Comparison of ENCODE assay signal across 22 cellular contexts in the genomic region with DNA sequence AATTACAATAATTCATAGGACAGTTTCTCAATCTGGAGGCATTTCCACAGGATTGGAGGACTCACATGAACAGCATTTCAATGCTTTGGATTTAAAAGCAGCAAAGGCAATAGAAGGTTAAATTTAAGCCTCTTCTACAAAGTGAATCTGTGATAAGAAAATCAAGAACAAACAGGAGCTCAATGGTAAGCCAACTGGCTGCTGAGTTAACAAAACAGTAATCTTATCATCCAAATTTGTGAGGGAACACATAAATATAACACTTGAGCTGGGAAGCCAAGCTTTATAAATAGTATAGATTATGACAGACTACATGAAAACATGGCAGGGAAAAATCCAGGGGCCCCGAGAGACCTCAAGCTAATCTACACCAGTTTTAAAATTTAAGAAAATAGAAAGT.
A peak's percentile ranks its signal among the peaks of the same experiment; 100 is the strongest.
DNase-seq lines count a peak whose midpoint lies in the region; ATAC-seq and TF ChIP-seq lines count a peak whose summit lies in the region.
"Had no signal": no experiment of that assay in that cellular context is flagged by ENCODE, and none has a peak within 500 bp of the region (broad histone marks: within the 10 kb centered on the region; RNA-seq: fewer than 3 reads in every experiment).

No MANE protein-coding gene starts in this region.

- peaks cover 44% of the 10 kb centered on the region for H3K4me1 Mint-ChIP-seq in activated CD4-positive, alpha-beta T cell treated with anti-CD3 and anti-CD28 coated beads for 36 hours

- H3K36me3 Mint-ChIP-seq in activated CD4-positive, alpha-beta T cell treated with anti-CD3 and anti-CD28 coated beads for 36 hours (ENCODE audit: low read depth), result peaks cover 55% of the 10 kb centered on the region

- no peak for TF ChIP-seq CTCF in heart left ventricle (IDR thresholded peaks at IDR 0.05)
- no peak for TF ChIP-seq CTCF in coronary artery (IDR thresholded peaks at IDR 0.05)
- TF ChIP-seq CTCF in thoracic aorta (IDR thresholded peaks at IDR 0.05), result no peak

- 42% methylated on average over 1 of the region's 1 CpG for WGBS in right cardiac atrium
- WGBS in heart left ventricle, 4 donors, result 32 to 52% (median 42%) methylated on average over 1 of the region's 1 CpG

- POLR2A ChIA-PET in activated CD4-positive, alpha-beta T cell treated with anti-CD3 and anti-CD28 coated beads for 36 hours (lab: Charles Lee), result no interaction called here

- H3K9me3 ChIP-seq in right cardiac atrium (ENCODE audit: control insufficient read depth, low read length), result no peaks in the 10 kb centered on the region
- peaks cover 0 to 11% (median 0%) of the 10 kb centered on the region in 12 donors for H3K9me3 ChIP-seq in heart left ventricle
- H3K9me3 ChIP-seq in thoracic aorta, result no peaks in the 10 kb centered on the region
- H3K9me3 ChIP-seq: SJSA1, spleen, suprapubic skin, vagina had no signal

- no peak overlapping the region for H3K4me3 ChIP-seq in right cardiac atrium (ENCODE audit: low read length)
- H3K4me3 ChIP-seq in heart left ventricle, result no peak overlapping the region
- H3K4me3 ChIP-seq in coronary artery, result no peak overlapping the region
- H3K4me3 ChIP-seq in thoracic aorta, result no peak overlapping the region
- H3K4me3 ChIP-seq: SJSA1, spleen, suprapubic skin, vagina had no signal

- H3K27me3 Mint-ChIP-seq in activated CD4-positive, alpha-beta T cell treated with anti-CD3 and anti-CD28 coated beads for 36 hours, result no peaks in the 10 kb centered on the region

- DNase-seq in activated CD4-positive, alpha-beta T cell treated with anti-CD3 and anti-CD28 coated beads for 36 hours, result no peak
- DNase-seq in activated CD4-positive, alpha-beta T cell treated with anti-CD3 and anti-CD28 coated beads for 48 hours, result no peak
- DNase-seq in right cardiac atrium (peak in 1 of 3 donors; percentile 42), heart left ventricle (no peak), coronary artery (ENCODE audit: low spot score) (no peak), thoracic aorta (ENCODE audit: low spot score) (no peak), sciatic nerve (ENCODE audit: low spot score) (no peak), inferior parietal cortex (ENCODE audit: extremely low spot score) (no peak)
- DNase-seq: DMS153, KBM-7, MM.1S, NCI-H1436, NCI-H774, spleen, T-helper 1 cell had no signal

- CTCF ChIA-PET in activated CD4-positive, alpha-beta T cell treated with anti-CD3 and anti-CD28 coated beads for 36 hours (lab: Charles Lee), result interaction anchor here (0.6 to 1.4 kb wide), 5 partner anchors 22 to 343 kb away, joined by 3 to 5 read pairs (median 3); no protein-coding TSS in a partner anchor

- H3K27ac ChIP-seq in right cardiac atrium (ENCODE audit: low read length), result no peak overlapping the region
- no peak overlapping the region for H3K27ac ChIP-seq in heart left ventricle
- peak overlapping the region; percentile 32 to 52 for H3K27ac ChIP-seq in coronary artery
- H3K27ac ChIP-seq in thoracic aorta, result peak overlapping the region; percentile 4 to 58
- H3K27ac ChIP-seq: 22Rv1, epithelial cell of prostate, parathyroid adenoma, SJSA1, spleen, suprapubic skin, vagina had no signal

- intact Hi-C loops in activated CD4-positive, alpha-beta T cell treated with anti-CD3 and anti-CD28 coated beads for 36 hours (cut with DNase I, micrococcal nuclease), result no loop called here
- intact Hi-C loops in right cardiac atrium (cut with DNase I) (no loop called here), heart left ventricle (cut with DNase I) (loop anchor here in 1 of 10 donors (10.0 kb wide), 1 partner anchor 70 kb away; no protein-coding TSS in a partner anchor), sciatic nerve (cut with DNase I) (no loop called here)

- H3K36me3 ChIP-seq in heart left ventricle, result peaks cover 0 to 18% (median 0%) of the 10 kb centered on the region in 9 donors
- H3K36me3 ChIP-seq in thoracic aorta, result no peaks in the 10 kb centered on the region
- H3K36me3 ChIP-seq: SJSA1, suprapubic skin had no signal

- no peak for ATAC-seq in activated CD4-positive, alpha-beta T cell treated with anti-CD3 and anti-CD28 coated beads for 36 hours
- peak; percentile 35 to 61 for ATAC-seq in right cardiac atrium
- no peak for ATAC-seq in heart left ventricle
- ATAC-seq in thoracic aorta (ENCODE audit: insufficient number of reproducible peaks, low FRiP score, low read depth), result no peak
- ATAC-seq in sciatic nerve, result no peak
- ATAC-seq: activated CD4-positive, CD25-positive, alpha-beta regulatory T cell treated with anti-CD3 and anti-CD28 coated beads, Interleukin-2, amount 50 U/mL, for 24 hours had no signal

- peaks cover 3% of the 10 kb centered on the region for H3K9me3 Mint-ChIP-seq in activated CD4-positive, alpha-beta T cell treated with anti-CD3 and anti-CD28 coated beads for 36 hours (ENCODE audit: low read depth)

- peaks cover 10% of the 10 kb centered on the region for H3K4me1 ChIP-seq in right cardiac atrium (ENCODE audit: control insufficient read depth, insufficient read depth, low read length)
- peaks cover 0 to 21% (median 9%) of the 10 kb centered on the region in 12 donors for H3K4me1 ChIP-seq in heart left ventricle
- peaks cover 11 to 24% of the 10 kb centered on the region in 2 donors for H3K4me1 ChIP-seq in thoracic aorta (ENCODE audit: control insufficient read depth in 1 of 2, low read depth in 2 of 2)
- H3K4me1 ChIP-seq: parathyroid adenoma, SJSA1, suprapubic skin had no signal

- no peak for TF ChIP-seq POLR2A in heart left ventricle (IDR thresholded peaks at IDR 0.05)

- H3K27ac Mint-ChIP-seq in activated CD4-positive, alpha-beta T cell treated with anti-CD3 and anti-CD28 coated beads for 36 hours, result peak overlapping the region; percentile 69

- H3K27me3 ChIP-seq in right cardiac atrium (ENCODE audit: control insufficient read depth, insufficient read depth) (no peaks in the 10 kb centered on the region), heart left ventricle (no peaks in the 10 kb centered on the region), thoracic aorta (replicated peaks; ENCODE audit: insufficient read depth) (no peaks in the 10 kb centered on the region)
- H3K27me3 ChIP-seq: SJSA1, spleen, suprapubic skin, vagina had no signal

- H3K4me3 Mint-ChIP-seq in activated CD4-positive, alpha-beta T cell treated with anti-CD3 and anti-CD28 coated beads for 36 hours, result no peak overlapping the region

Comparison
In these comparisons a context has a peak if more than half of its experiments do, and no peak if none do; other contexts are left out.
1. ATAC-seq: peak in right cardiac atrium (2 of 2); none in activated CD4-positive, alpha-beta T cell treated with anti-CD3 and anti-CD28 coated beads for 36 hours (single experiment), heart left ventricle (0 of 4), thoracic aorta (single experiment) and sciatic nerve (single experiment).
2. H3K27ac ChIP-seq: peak in coronary artery (2 of 2) and thoracic aorta (2 of 2); none in right cardiac atrium (single experiment) and heart left ventricle (0 of 12).